1 cellular context compared by ENCODE assay signal in genomic region chr4:80035336-80035735, GRCh38.
TF ChIP-seq lines count a peak whose summit lies in the region.

No MANE protein-coding gene starts in this region.

TF ChIP-seq in HepG2, 621 proteins besides CTCF, POLR2A, EP300 and RAD21 (continued from another document and continues in another):
- no peak for TF ChIP-seq AKNA (CRISPR knock-in tag; IDR thresholded peaks at IDR 0.05; ENCODE audit: borderline replicate concordance)
- no peak for TF ChIP-seq ZBTB40 (IDR thresholded peaks at IDR 0.05)
- TF ChIP-seq ZBTB40 (CRISPR knock-in tag; IDR thresholded peaks at IDR 0.05), result no peak
- no peak for TF ChIP-seq ZNF749 (CRISPR knock-in tag; IDR thresholded peaks at IDR 0.05; ENCODE audit: borderline replicate concordance)
- no peak for TF ChIP-seq ZFP36 (IDR thresholded peaks at IDR 0.05; ENCODE audit: borderline replicate concordance, low read depth, low read length, partially characterized antibody)
- TF ChIP-seq ZNF34 (CRISPR knock-in tag; IDR thresholded peaks at IDR 0.05; ENCODE audit: borderline replicate concordance), result no peak
- no peak for TF ChIP-seq DMAP1 (CRISPR knock-in tag; IDR thresholded peaks at IDR 0.05)
- no peak for TF ChIP-seq ZSCAN25 (CRISPR knock-in tag; IDR thresholded peaks at IDR 0.05)
- no peak for TF ChIP-seq FOXK1 (CRISPR knock-in tag; IDR thresholded peaks at IDR 0.05; ENCODE audit: borderline replicate concordance, low read depth)
- TF ChIP-seq REPIN1 (CRISPR knock-in tag; IDR thresholded peaks at IDR 0.05; ENCODE audit: borderline replicate concordance, low read depth), result no peak
- TF ChIP-seq ZNF543 (CRISPR knock-in tag; IDR thresholded peaks at IDR 0.05), result no peak
- no peak for TF ChIP-seq NFAT5 (CRISPR knock-in tag; IDR thresholded peaks at IDR 0.05)
- no peak for TF ChIP-seq ZNF136 (CRISPR knock-in tag; IDR thresholded peaks at IDR 0.05; ENCODE audit: low read depth)
- TF ChIP-seq GPN1 (CRISPR knock-in tag; IDR thresholded peaks at IDR 0.05; ENCODE audit: borderline replicate concordance), result no peak
- TF ChIP-seq YY1 (IDR thresholded peaks at IDR 0.05; ENCODE audit: insufficient read depth, insufficient replicate concordance, low read depth, low read length), result no peak
- no peak for TF ChIP-seq ZNF296 (CRISPR knock-in tag; conservative IDR thresholded peaks at IDR 0.05)
- TF ChIP-seq SALL1 (CRISPR knock-in tag; IDR thresholded peaks at IDR 0.05), result peak; percentile 77
- TF ChIP-seq ARNT2 (CRISPR knock-in tag; IDR thresholded peaks at IDR 0.05; ENCODE audit: low read depth), result no peak
- no peak for TF ChIP-seq ZNF747 (CRISPR knock-in tag; IDR thresholded peaks at IDR 0.05; ENCODE audit: borderline replicate concordance)
- no peak for TF ChIP-seq SYNCRIP (IDR thresholded peaks at IDR 0.05; ENCODE audit: insufficient read depth, low read depth, low read length)
- no peak for TF ChIP-seq ZNF484 (CRISPR knock-in tag; IDR thresholded peaks at IDR 0.05; ENCODE audit: borderline replicate concordance, low read depth)
- peak; percentile 77 for TF ChIP-seq ZNF18 (CRISPR knock-in tag; IDR thresholded peaks at IDR 0.05; ENCODE audit: insufficient replicate concordance)
- TF ChIP-seq LBX2 (CRISPR knock-in tag; IDR thresholded peaks at IDR 0.05; ENCODE audit: borderline replicate concordance), result no peak
- TF ChIP-seq HMGXB4 (CRISPR knock-in tag; IDR thresholded peaks at IDR 0.05; ENCODE audit: borderline replicate concordance in 1 of 2, low read depth in 1 of 2), result no peak
- TF ChIP-seq NFRKB (IDR thresholded peaks at IDR 0.05), result no peak
- no peak for TF ChIP-seq KMT2B (CRISPR knock-in tag; IDR thresholded peaks at IDR 0.05)
- TF ChIP-seq SAFB2 (CRISPR knock-in tag; IDR thresholded peaks at IDR 0.05; ENCODE audit: borderline replicate concordance, low read depth), result no peak
- TF ChIP-seq MAFK (conservative IDR thresholded peaks at IDR 0.05 in 1 of 2, IDR thresholded peaks at IDR 0.05 in 1 of 2; ENCODE audit: low read length in 2 of 2), result no peak
- no peak for TF ChIP-seq ZNF512 (CRISPR knock-in tag; IDR thresholded peaks at IDR 0.05)
- TF ChIP-seq ZNF768 (CRISPR knock-in tag; IDR thresholded peaks at IDR 0.05), result no peak
- TF ChIP-seq SNRNP70 (IDR thresholded peaks at IDR 0.05; ENCODE audit: low read depth, low read length), result no peak
